18 cellular contexts compared by ENCODE assay signal in genomic region chr5:54317511-54318260, GRCh38.
"Had no signal": no experiment of that assay in that cellular context is flagged by ENCODE, and none has a peak within 500 bp of the region (broad histone marks: within the 10 kb centered on the region; RNA-seq: fewer than 3 reads in every experiment).

No MANE protein-coding gene starts in this region.

- ATAC-seq: heart left ventricle, left lobe of liver, mucosa of descending colon, natural killer cell had no signal

- H3K36me3 Mint-ChIP-seq: natural killer cell had no signal

- H3K4me1 ChIP-seq: breast epithelium, heart left ventricle, right atrium auricular region had no signal

- H3K36me3 ChIP-seq: breast epithelium, heart left ventricle, right atrium auricular region had no signal

- H3K9me3 Mint-ChIP-seq: activated T-helper 2 cell treated with anti-CD3 and anti-CD28 coated beads, Interferon-gamma antibody, Interleukin-2, Interleukin-4, amounts not matched to agents 10 μg/mL and 5 μg/mL and 100 μg/mL, durations not matched to agents 14 hours and 24 hours and 36 hours; natural killer cell had no signal

- DNase-seq: activated CD4-positive, alpha-beta T cell treated with anti-CD3 and anti-CD28 coated beads, Interleukin-2, amount 50 U/mL, for 1 hour; activated naive CD4-positive, alpha-beta T cell treated with anti-CD3 and anti-CD28 coated beads, Interleukin-2, amount 50 U/mL, for 16 hours; activated T-cell treated with anti-CD3 and anti-CD28 coated beads for 4 hours; amniotic stem cell; dermis blood vessel endothelial cell; erythroblast; foreskin melanocyte; heart left ventricle; islet precursor cell; mammary epithelial cell; mucosa of descending colon; natural killer cell; nucleus accumbens; small intestine had no signal

- H3K4me3 Mint-ChIP-seq: natural killer cell had no signal

- H3K27ac Mint-ChIP-seq: activated T-helper 2 cell treated with anti-CD3 and anti-CD28 coated beads, Interferon-gamma antibody, Interleukin-2, Interleukin-4, amounts not matched to agents 10 μg/mL and 5 μg/mL and 100 μg/mL, durations not matched to agents 14 hours and 24 hours and 36 hours; natural killer cell had no signal

- H3K4me3 ChIP-seq: breast epithelium, heart left ventricle, mucosa of descending colon, right atrium auricular region had no signal

- H3K27me3 ChIP-seq: breast epithelium, right atrium auricular region had no signal

- H3K27ac ChIP-seq: breast epithelium, heart left ventricle, right atrium auricular region had no signal
